ENCODE assay signal across 10 cellular contexts in genomic region chr19:16449330-16449961, GRCh38. TPM values are rescaled to one million over a fixed set of nuclear protein-coding genes. Genes with fewer than 3 reads are reported as not detected.
DNase-seq lines count a peak whose midpoint lies in the region; ATAC-seq and TF ChIP-seq lines count a peak whose summit lies in the region.
"Had no signal": no experiment of that assay in that cellular context is flagged by ENCODE, and none has a peak within 500 bp of the region (broad histone marks: within the 10 kb centered on the region; RNA-seq: fewer than 3 reads in every experiment).

No MANE protein-coding gene starts in this region.

- H3K9me3 ChIP-seq in upper lobe of right lung = no peaks in the 10 kb centered on the region

- intact Hi-C loops in upper lobe of right lung (cut with DNase I) (no loop called here), dorsolateral prefrontal cortex (cut with DNase I) (no loop called here)

- no peaks in the 10 kb centered on the region for H3K27me3 ChIP-seq in upper lobe of right lung
- H3K27me3 ChIP-seq in dorsolateral prefrontal cortex = no peaks in the 10 kb centered on the region

- no peak for TF ChIP-seq CTCF in upper lobe of right lung (IDR thresholded peaks at IDR 0.05)
- no peak for TF ChIP-seq CTCF in dorsolateral prefrontal cortex (IDR thresholded peaks at IDR 0.05 in 54 of 56, conservative IDR thresholded peaks at IDR 0.05 in 2 of 56; ENCODE audit: low read depth in 1 of 56, partially characterized antibody in 56 of 56)

- peaks cover 0 to 3% of the 10 kb centered on the region in 2 donors for H3K9me3 Mint-ChIP-seq in activated naive CD4-positive, alpha-beta T cell treated with anti-CD3 and anti-CD28 coated beads, Interleukin-2, amount 50 U/mL, for 72 hours

- H3K4me3 ChIP-seq in upper lobe of right lung (no peak overlapping the region), dorsolateral prefrontal cortex (no peak overlapping the region)

- H3K36me3 ChIP-seq in upper lobe of right lung = no peaks in the 10 kb centered on the region

- H3K4me1 ChIP-seq in upper lobe of right lung = peaks cover 35% of the 10 kb centered on the region

- ATAC-seq in HG03439 (IDR thresholded peaks at IDR 0.05; ENCODE audit: unreplicated experiment) = peak; percentile 33
- ATAC-seq in activated naive CD4-positive, alpha-beta T cell treated with anti-CD3 and anti-CD28 coated beads, Interleukin-2, amount 50 U/mL, for 72 hours = peak; percentile 80 to 83
- peak; percentile 52 for ATAC-seq in upper lobe of right lung
- ATAC-seq in HG02840 (IDR thresholded peaks at IDR 0.05; ENCODE audit: low FRiP score, unreplicated experiment) = no peak
- no peak for ATAC-seq in SK-N-SH treated with all-trans-retinoic acid at 6 μM for 48 hours

- peak overlapping the region; percentile 18 to 93 for H3K27ac Mint-ChIP-seq in activated naive CD4-positive, alpha-beta T cell treated with anti-CD3 and anti-CD28 coated beads, Interleukin-2, amount 50 U/mL, for 72 hours
- H3K27ac Mint-ChIP-seq: brain had no signal

- H3K36me3 Mint-ChIP-seq in activated naive CD4-positive, alpha-beta T cell treated with anti-CD3 and anti-CD28 coated beads, Interleukin-2, amount 50 U/mL, for 72 hours = peaks cover 4 to 12% of the 10 kb centered on the region in 2 donors

- peak; percentile 35 for DNase-seq in stimulated activated CD4-positive, alpha-beta T cell treated with anti-CD3 and anti-CD28 coated beads, Interleukin-4, amount 100 ng/mL, for 24 hours
- no peak for DNase-seq in stimulated activated CD4-positive, alpha-beta T cell treated with anti-CD3 and anti-CD28 coated beads, Interleukin-4, amount 100 ng/mL, for 1 hour
- peak in 1 of 2 donors; percentile 76 for DNase-seq in activated naive CD4-positive, alpha-beta T cell treated with anti-CD3 and anti-CD28 coated beads, Interleukin-2, amount 50 U/mL, for 72 hours (ENCODE audit: low spot score in 2 of 2)
- DNase-seq in upper lobe of right lung = no peak
- DNase-seq in dorsolateral prefrontal cortex = no peak
- DNase-seq: NCI-H1436 treated with DMSO at 0.1 percent for 48 hours had no signal

- H3K27ac ChIP-seq in upper lobe of right lung (no peak overlapping the region), dorsolateral prefrontal cortex (no peak overlapping the region)

TF ChIP-seq in SK-N-SH treated with all-trans-retinoic acid at 6 μM for 48 hours, 23 proteins besides CTCF, POLR2A, EP300 and RAD21:
- TF ChIP-seq ISL1 (CRISPR knock-in tag; IDR thresholded peaks at IDR 0.05) (no peak), POU6F1 (CRISPR knock-in tag; IDR thresholded peaks at IDR 0.05; ENCODE audit: borderline replicate concordance, low read depth) (no peak), ARNTL (CRISPR knock-in tag; IDR thresholded peaks at IDR 0.05; ENCODE audit: borderline replicate concordance, low read depth) (no peak), SNAI2 (CRISPR knock-in tag; IDR thresholded peaks at IDR 0.05) (no peak), ZFP30 (CRISPR knock-in tag; IDR thresholded peaks at IDR 0.05) (no peak), ZC3H10 (CRISPR knock-in tag; IDR thresholded peaks at IDR 0.05) (no peak), RARB (CRISPR knock-in tag; IDR thresholded peaks at IDR 0.05) (no peak), ZNF565 (CRISPR knock-in tag; conservative IDR thresholded peaks at IDR 0.05; ENCODE audit: low read depth) (no peak), ZFP3 (CRISPR knock-in tag; IDR thresholded peaks at IDR 0.05) (no peak), OSR1 (CRISPR knock-in tag; IDR thresholded peaks at IDR 0.05) (no peak), BACH2 (CRISPR knock-in tag; IDR thresholded peaks at IDR 0.05; ENCODE audit: borderline replicate concordance) (no peak), GLIS3 (CRISPR knock-in tag; IDR thresholded peaks at IDR 0.05) (no peak), CSDC2 (CRISPR knock-in tag; IDR thresholded peaks at IDR 0.05) (no peak), ZNF8 (CRISPR knock-in tag; IDR thresholded peaks at IDR 0.05) (no peak)
- TF ChIP-seq, protein P1, sequence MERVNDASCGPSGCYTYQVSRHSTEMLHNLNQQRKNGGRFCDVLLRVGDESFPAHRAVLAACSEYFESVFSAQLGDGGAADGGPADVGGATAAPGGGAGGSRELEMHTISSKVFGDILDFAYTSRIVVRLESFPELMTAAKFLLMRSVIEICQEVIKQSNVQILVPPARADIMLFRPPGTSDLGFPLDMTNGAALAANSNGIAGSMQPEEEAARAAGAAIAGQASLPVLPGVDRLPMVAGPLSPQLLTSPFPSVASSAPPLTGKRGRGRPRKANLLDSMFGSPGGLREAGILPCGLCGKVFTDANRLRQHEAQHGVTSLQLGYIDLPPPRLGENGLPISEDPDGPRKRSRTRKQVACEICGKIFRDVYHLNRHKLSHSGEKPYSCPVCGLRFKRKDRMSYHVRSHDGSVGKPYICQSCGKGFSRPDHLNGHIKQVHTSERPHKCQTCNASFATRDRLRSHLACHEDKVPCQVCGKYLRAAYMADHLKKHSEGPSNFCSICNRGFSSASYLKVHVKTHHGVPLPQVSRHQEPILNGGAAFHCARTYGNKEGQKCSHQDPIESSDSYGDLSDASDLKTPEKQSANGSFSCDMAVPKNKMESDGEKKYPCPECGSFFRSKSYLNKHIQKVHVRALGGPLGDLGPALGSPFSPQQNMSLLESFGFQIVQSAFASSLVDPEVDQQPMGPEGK (CRISPR knock-in tag; IDR thresholded peaks at IDR 0.05; ENCODE audit: borderline replicate concordance) = no peak
- TF ChIP-seq, protein P2, sequence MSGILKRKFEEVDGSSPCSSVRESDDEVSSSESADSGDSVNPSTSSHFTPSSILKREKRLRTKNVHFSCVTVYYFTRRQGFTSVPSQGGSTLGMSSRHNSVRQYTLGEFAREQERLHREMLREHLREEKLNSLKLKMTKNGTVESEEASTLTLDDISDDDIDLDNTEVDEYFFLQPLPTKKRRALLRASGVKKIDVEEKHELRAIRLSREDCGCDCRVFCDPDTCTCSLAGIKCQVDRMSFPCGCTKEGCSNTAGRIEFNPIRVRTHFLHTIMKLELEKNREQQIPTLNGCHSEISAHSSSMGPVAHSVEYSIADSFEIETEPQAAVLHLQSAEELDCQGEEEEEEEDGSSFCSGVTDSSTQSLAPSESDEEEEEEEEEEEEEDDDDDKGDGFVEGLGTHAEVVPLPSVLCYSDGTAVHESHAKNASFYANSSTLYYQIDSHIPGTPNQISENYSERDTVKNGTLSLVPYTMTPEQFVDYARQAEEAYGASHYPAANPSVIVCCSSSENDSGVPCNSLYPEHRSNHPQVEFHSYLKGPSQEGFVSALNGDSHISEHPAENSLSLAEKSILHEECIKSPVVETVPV (CRISPR knock-in tag; IDR thresholded peaks at IDR 0.05) = no peak
- TF ChIP-seq, protein P3, sequence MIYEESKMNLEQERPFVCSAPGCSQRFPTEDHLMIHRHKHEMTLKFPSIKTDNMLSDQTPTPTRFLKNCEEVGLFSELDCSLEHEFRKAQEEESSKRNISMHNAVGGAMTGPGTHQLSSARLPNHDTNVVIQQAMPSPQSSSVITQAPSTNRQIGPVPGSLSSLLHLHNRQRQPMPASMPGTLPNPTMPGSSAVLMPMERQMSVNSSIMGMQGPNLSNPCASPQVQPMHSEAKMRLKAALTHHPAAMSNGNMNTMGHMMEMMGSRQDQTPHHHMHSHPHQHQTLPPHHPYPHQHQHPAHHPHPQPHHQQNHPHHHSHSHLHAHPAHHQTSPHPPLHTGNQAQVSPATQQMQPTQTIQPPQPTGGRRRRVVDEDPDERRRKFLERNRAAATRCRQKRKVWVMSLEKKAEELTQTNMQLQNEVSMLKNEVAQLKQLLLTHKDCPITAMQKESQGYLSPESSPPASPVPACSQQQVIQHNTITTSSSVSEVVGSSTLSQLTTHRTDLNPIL (CRISPR knock-in tag; IDR thresholded peaks at IDR 0.05; ENCODE audit: low read depth) = no peak

RNA-seq across cellular contexts. Expression of gene EPS15L1, which starts 22.3 kb away (rescaled TPM):
- 10 to 100 TPM; 35.0 to 43.8 TPM for total RNA-seq in activated naive CD4-positive, alpha-beta T cell treated with anti-CD3 and anti-CD28 coated beads, Interleukin-2, amount 50 U/mL, for 72 hours
- total RNA-seq in upper lobe of right lung (42.8 TPM), dorsolateral prefrontal cortex (100 to 1,000 TPM in 18 of 120 experiments, 10 to 100 TPM in 102; 66.1 to 116 (median 85.9) TPM)

RNA-seq across cellular contexts. Expression of gene CALR3, which starts 46.5 kb away (rescaled TPM):
- not detected for total RNA-seq in activated naive CD4-positive, alpha-beta T cell treated with anti-CD3 and anti-CD28 coated beads, Interleukin-2, amount 50 U/mL, for 72 hours
- total RNA-seq in upper lobe of right lung (not detected), dorsolateral prefrontal cortex (under 1 TPM in 2 of 120 experiments, not detected in 118; 0.51 to 0.90 TPM)

RNA-seq across cellular contexts. Expression of gene C19orf44, which starts 46.7 kb away (rescaled TPM):
- total RNA-seq in activated naive CD4-positive, alpha-beta T cell treated with anti-CD3 and anti-CD28 coated beads, Interleukin-2, amount 50 U/mL, for 72 hours = 1 to 10 TPM; 3.1 to 4.3 TPM
- total RNA-seq in upper lobe of right lung (6.7 TPM), dorsolateral prefrontal cortex (10 to 100 TPM in 26 of 120 experiments, 1 to 10 TPM in 94; 3.5 to 13.9 (median 7.9) TPM)

Comparison
In these comparisons a context has a peak if more than half of its experiments do, and no peak if none do; other contexts are left out.
1. ATAC-seq: peak in HG03439 (single experiment), activated naive CD4-positive, alpha-beta T cell treated with anti-CD3 and anti-CD28 coated beads, Interleukin-2, amount 50 U/mL, for 72 hours (2 of 2) and upper lobe of right lung (single experiment); none in HG02840 (single experiment) and SK-N-SH treated with all-trans-retinoic acid at 6 μM for 48 hours (single experiment).